ENCODE assay signal across 26 cellular contexts in the genomic region with DNA sequence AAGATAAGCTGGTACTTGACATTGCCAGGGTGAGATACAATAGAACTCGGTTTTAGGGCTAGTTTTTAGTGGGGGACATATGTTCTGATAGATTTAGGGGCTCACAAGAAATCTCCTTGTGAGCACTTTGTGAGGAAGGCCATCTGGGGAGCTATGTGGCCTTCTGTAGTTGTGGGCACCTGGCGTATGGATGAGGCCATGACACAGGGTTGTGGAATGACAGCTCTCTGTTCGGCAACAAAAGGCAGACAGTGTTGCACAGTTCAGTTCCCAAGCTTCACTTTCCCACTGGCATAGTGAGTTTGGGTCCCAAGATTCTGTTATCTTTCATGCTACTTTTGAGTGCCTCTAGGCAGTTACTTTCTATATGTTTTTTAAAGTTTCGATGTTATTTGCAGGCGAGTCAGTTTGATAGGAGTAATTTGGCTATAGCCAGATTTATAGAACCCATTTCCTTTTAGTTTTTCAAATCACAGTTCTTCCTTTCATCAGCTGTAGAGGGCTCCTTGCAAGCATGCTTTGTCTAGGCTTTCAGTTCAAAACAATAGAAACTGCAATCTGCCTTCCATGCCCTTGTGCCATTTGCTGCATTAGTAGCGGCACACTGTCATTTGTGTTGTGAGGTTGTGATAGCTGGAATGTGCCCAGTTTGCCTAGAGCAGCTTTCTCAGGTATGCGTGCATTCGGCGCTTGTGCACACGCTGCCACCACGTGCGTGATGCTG.
DNase-seq lines count a peak whose midpoint lies in the region; ATAC-seq and TF ChIP-seq lines count a peak whose summit lies in the region.
"Had no signal": no experiment of that assay in that cellular context is flagged by ENCODE, and none has a peak within 500 bp of the region (broad histone marks: within the 10 kb centered on the region; RNA-seq: fewer than 3 reads in every experiment).

No MANE protein-coding gene starts in this region.

- H3K9me3 ChIP-seq in right atrium auricular region, result no peaks in the 10 kb centered on the region
- H3K9me3 ChIP-seq: stomach had no signal

- no peak for DNase-seq in activated CD4-positive, alpha-beta T cell treated with anti-CD3 and anti-CD28 coated beads for 36 hours
- no peak for DNase-seq in activated CD4-positive, alpha-beta T cell treated with anti-CD3 and anti-CD28 coated beads, Interleukin-2, amount 10 ng/mL, durations not matched to agents 24 days and 14 days
- no peak for DNase-seq in right atrium auricular region (ENCODE audit: low spot score)
- DNase-seq in pons (ENCODE audit: low spot score), result peak; percentile 75
- DNase-seq in activated CD4-positive, alpha-beta T cell treated with anti-CD3 and anti-CD28 coated beads for 1 hour, result no peak
- DNase-seq in stimulated activated naive CD4-positive, alpha-beta T cell (lab: John Stamatoyannopoulos, UW), result no peak
- DNase-seq in dorsolateral prefrontal cortex, result no peak
- DNase-seq: activated CD4-positive, alpha-beta memory T cell treated with anti-CD3 and anti-CD28 coated beads for 36 hours; activated naive CD4-positive, alpha-beta T cell treated with anti-CD3 and anti-CD28 coated beads for 36 hours; aorta; DMS79 treated with DMSO at 0.1 percent for 48 hours; KBM-7; NCI-H146; NCI-H2171 treated with DMSO at 0.1 percent for 48 hours; NCI-H526 treated with DMSO at 0.1 percent for 48 hours; stimulated activated CD4-positive, alpha-beta T cell treated with anti-CD3 and anti-CD28 coated beads, Interleukin-12 subunit alpha, Interleukin-12 subunit beta, amount 100 ng/mL, for 4 hours; stimulated activated CD4-positive, alpha-beta T cell treated with anti-CD3 and anti-CD28 coated beads, Interleukin-4, amount 100 ng/mL, for 4 hours; stomach had no signal

- intact Hi-C loops in activated CD4-positive, alpha-beta T cell treated with anti-CD3 and anti-CD28 coated beads for 36 hours (cut with DNase I, micrococcal nuclease), result no loop called here
- intact Hi-C loops in activated CD4-positive, alpha-beta T cell treated with anti-CD3 and anti-CD28 coated beads, Interleukin-2, amount 10 ng/mL, durations not matched to agents 24 days and 14 days (cut with micrococcal nuclease), result no loop called here
- intact Hi-C loops in dorsolateral prefrontal cortex (cut with DNase I), result no loop called here

- H3K4me3 Mint-ChIP-seq in activated CD4-positive, alpha-beta T cell treated with anti-CD3 and anti-CD28 coated beads for 36 hours, result no peak overlapping the region
- no peak overlapping the region for H3K4me3 Mint-ChIP-seq in activated CD4-positive, alpha-beta T cell treated with anti-CD3 and anti-CD28 coated beads, Interleukin-2, amount 10 ng/mL, durations not matched to agents 24 days and 14 days
- H3K4me3 Mint-ChIP-seq: activated CD4-positive, alpha-beta memory T cell treated with anti-CD3 and anti-CD28 coated beads for 36 hours; activated naive CD4-positive, alpha-beta T cell treated with anti-CD3 and anti-CD28 coated beads for 36 hours; mesothelial cell of epicardium; T-helper 2 cell treated with Interferon-gamma antibody and Interleukin-4, amounts not matched to agents 5 μg/mL and 100 μg/mL, for 36 hours; type B pancreatic cell had no signal

- TF ChIP-seq CTCF in VCaP (conservative IDR thresholded peaks at IDR 0.05) (no peak), right atrium auricular region (IDR thresholded peaks at IDR 0.05) (no peak), dorsolateral prefrontal cortex (IDR thresholded peaks at IDR 0.05 in 54 of 56, conservative IDR thresholded peaks at IDR 0.05 in 2 of 56; ENCODE audit: low read depth in 1 of 56, partially characterized antibody in 56 of 56) (peak in 15 of 56 donors; percentile 7 to 39 (median 17))

- peaks cover 17% of the 10 kb centered on the region for H3K36me3 ChIP-seq in right atrium auricular region

- no peak for ATAC-seq in activated CD4-positive, alpha-beta T cell treated with anti-CD3 and anti-CD28 coated beads for 36 hours
- ATAC-seq: GM12878, HCT116, SK-N-SH treated with all-trans-retinoic acid at 6 μM for 48 hours had no signal

- H3K27ac ChIP-seq in VCaP (peak overlapping the region; percentile 82), right atrium auricular region (peak overlapping the region; percentile 73 to 84), dorsolateral prefrontal cortex (peak overlapping the region in 26 of 59 donors; percentile 4 to 77 (median 30))
- H3K27ac ChIP-seq: 22Rv1, stomach had no signal

- peaks cover 2% of the 10 kb centered on the region for H3K9me3 Mint-ChIP-seq in activated CD4-positive, alpha-beta T cell treated with anti-CD3 and anti-CD28 coated beads for 36 hours (ENCODE audit: low read depth)
- H3K9me3 Mint-ChIP-seq in activated CD4-positive, alpha-beta T cell treated with anti-CD3 and anti-CD28 coated beads, Interleukin-2, amount 10 ng/mL, durations not matched to agents 24 days and 14 days, result peaks cover 9% of the 10 kb centered on the region
- H3K9me3 Mint-ChIP-seq: activated CD4-positive, alpha-beta memory T cell treated with anti-CD3 and anti-CD28 coated beads for 36 hours; activated naive CD4-positive, alpha-beta T cell treated with anti-CD3 and anti-CD28 coated beads for 36 hours; type B pancreatic cell had no signal

- H3K27me3 ChIP-seq in right atrium auricular region (no peaks in the 10 kb centered on the region), dorsolateral prefrontal cortex (no peaks in the 10 kb centered on the region)
- H3K27me3 ChIP-seq: stomach had no signal

- no peak overlapping the region for H3K4me3 ChIP-seq in right atrium auricular region
- H3K4me3 ChIP-seq in dorsolateral prefrontal cortex, result peak overlapping the region in 2 of 59 donors; percentile 5 to 6
- H3K4me3 ChIP-seq: GM12878, stomach had no signal

- peaks cover 9% of the 10 kb centered on the region for H3K4me1 Mint-ChIP-seq in activated CD4-positive, alpha-beta T cell treated with anti-CD3 and anti-CD28 coated beads for 36 hours
- H3K4me1 Mint-ChIP-seq in activated CD4-positive, alpha-beta T cell treated with anti-CD3 and anti-CD28 coated beads, Interleukin-2, amount 10 ng/mL, durations not matched to agents 24 days and 14 days, result peaks cover 3% of the 10 kb centered on the region

- peaks cover 0 to 61% of the 10 kb centered on the region in 2 donors for H3K4me1 ChIP-seq in right atrium auricular region

- no peaks in the 10 kb centered on the region for H3K27me3 Mint-ChIP-seq in activated CD4-positive, alpha-beta T cell treated with anti-CD3 and anti-CD28 coated beads for 36 hours
- H3K27me3 Mint-ChIP-seq in activated CD4-positive, alpha-beta T cell treated with anti-CD3 and anti-CD28 coated beads, Interleukin-2, amount 10 ng/mL, durations not matched to agents 24 days and 14 days, result no peaks in the 10 kb centered on the region
- H3K27me3 Mint-ChIP-seq: activated CD4-positive, alpha-beta memory T cell treated with anti-CD3 and anti-CD28 coated beads for 36 hours; type B pancreatic cell had no signal

- POLR2A ChIA-PET in activated CD4-positive, alpha-beta T cell treated with anti-CD3 and anti-CD28 coated beads for 36 hours (lab: Charles Lee), result no interaction called here

- peak overlapping the region; percentile 6 for H3K27ac Mint-ChIP-seq in activated CD4-positive, alpha-beta T cell treated with anti-CD3 and anti-CD28 coated beads for 36 hours
- no peak overlapping the region for H3K27ac Mint-ChIP-seq in activated CD4-positive, alpha-beta T cell treated with anti-CD3 and anti-CD28 coated beads, Interleukin-2, amount 10 ng/mL, durations not matched to agents 24 days and 14 days
- H3K27ac Mint-ChIP-seq: activated CD4-positive, alpha-beta memory T cell treated with anti-CD3 and anti-CD28 coated beads for 36 hours; activated naive CD4-positive, alpha-beta T cell treated with anti-CD3 and anti-CD28 coated beads for 36 hours; mesothelial cell of epicardium; T-helper 2 cell treated with Interferon-gamma antibody and Interleukin-4, amounts not matched to agents 5 μg/mL and 100 μg/mL, for 36 hours; type B pancreatic cell had no signal

- CTCF ChIA-PET in activated CD4-positive, alpha-beta T cell treated with anti-CD3 and anti-CD28 coated beads for 36 hours (lab: Charles Lee), result interaction anchor here (0.7 to 1.7 kb wide), 4 partner anchors 15 to 1267 kb away, joined by 3 to 5 read pairs (median 4); no protein-coding TSS in a partner anchor

- peaks cover 61% of the 10 kb centered on the region for H3K36me3 Mint-ChIP-seq in activated CD4-positive, alpha-beta T cell treated with anti-CD3 and anti-CD28 coated beads for 36 hours (ENCODE audit: low read depth)
- H3K36me3 Mint-ChIP-seq in activated CD4-positive, alpha-beta T cell treated with anti-CD3 and anti-CD28 coated beads, Interleukin-2, amount 10 ng/mL, durations not matched to agents 24 days and 14 days (ENCODE audit: low read depth), result peaks cover 71% of the 10 kb centered on the region
